ENCODE assay signal across 7 cellular contexts in genomic region chr2:240680185-240680584, GRCh38. TPM values are rescaled to one million over a fixed set of nuclear protein-coding genes. Genes with fewer than 3 reads are reported as not detected.
"Had no signal": no experiment of that assay in that cellular context is flagged by ENCODE, and none has a peak within 500 bp of the region (broad histone marks: within the 10 kb centered on the region; RNA-seq: fewer than 3 reads in every experiment).

No MANE protein-coding gene starts in this region.

RNA-seq across cellular contexts. Expression of gene AQP12B, which starts 2.5 kb away (rescaled TPM):
- total RNA-seq: GM23248, GM23338, H1, H4, H7, H9, HFFc6 had no signal

RNA-seq across cellular contexts. Expression of gene AQP12A, which starts 11.5 kb away (rescaled TPM):
- total RNA-seq: GM23248, GM23338, H1, H4, H7, H9, HFFc6 had no signal

RNA-seq across cellular contexts. Expression of gene GPR35, which starts 54.9 kb away (rescaled TPM):
- total RNA-seq: GM23248, GM23338, H1, H7 had no signal
